ENCODE assay signal across 8 cellular contexts in genomic region chr10:102449321-102450123, GRCh38. TPM values are rescaled to one million over a fixed set of nuclear protein-coding genes. Genes with fewer than 3 reads are reported as not detected.
DNase-seq lines count a peak whose midpoint lies in the region; ATAC-seq and TF ChIP-seq lines count a peak whose summit lies in the region.

No MANE protein-coding gene starts in this region.

- TF ChIP-seq CTCF in epithelial cell of proximal tubule (conservative IDR thresholded peaks at IDR 0.05; ENCODE audit: low read depth, low read length) = no peak
- TF ChIP-seq CTCF in natural killer cell (IDR thresholded peaks at IDR 0.05) = no peak

- DNase-seq in NOMO-1 treated with DMSO at 0.1 percent for 48 hours (lab: John Stamatoyannopoulos, UW; ENCODE audit: unreplicated experiment) (peak; percentile 71), activated T-cell treated with anti-CD3 and anti-CD28 coated beads for 1 hour (ENCODE audit: low read depth) (peak; percentile 76), epithelial cell of proximal tubule (ENCODE audit: low read depth) (no peak), natural killer cell (peak; percentile 74)
- DNase-seq in stimulated activated naive CD8-positive, alpha-beta T cell treated with anti-CD3 and anti-CD28 coated beads, Interleukin-15, Interleukin-2, amounts not matched to agents 100 U/mL and 50 U/mL, for 24 hours = peak; percentile 86

- H3K27me3 Mint-ChIP-seq in natural killer cell (ENCODE audit: low read depth in 2 of 2) = no peaks in the 10 kb centered on the region

- peaks cover 29% of the 10 kb centered on the region for H3K4me1 ChIP-seq in ACC112 (ENCODE audit: control insufficient read depth, insufficient read depth, low read length, unreplicated experiment)

- H3K27ac ChIP-seq in ACC112 (ENCODE audit: low read depth, low read length) = no peak overlapping the region

- peak; percentile 33 for ATAC-seq in HG03571 (IDR thresholded peaks at IDR 0.05; ENCODE audit: unreplicated experiment)
- ATAC-seq in natural killer cell = peak; percentile 70 to 75 (median 73)
- peak; percentile 51 for ATAC-seq in stimulated activated naive CD8-positive, alpha-beta T cell treated with anti-CD3 and anti-CD28 coated beads, Interleukin-15, Interleukin-2, amounts not matched to agents 100 U/mL and 50 U/mL, for 24 hours

- H3K27me3 ChIP-seq in ACC112 (ENCODE audit: insufficient read depth, low read length) = no peaks in the 10 kb centered on the region

- peak overlapping the region; percentile 99 for H3K4me3 ChIP-seq in ACC112 (ENCODE audit: low read depth, low read length)
- peak overlapping the region; percentile 95 for H3K4me3 ChIP-seq in epithelial cell of proximal tubule (ENCODE audit: low read depth, low read length)

- H3K36me3 Mint-ChIP-seq in natural killer cell = no peaks in the 10 kb centered on the region

- H2AFZ ChIP-seq in ACC112 (ENCODE audit: low read length, unreplicated experiment) = peak overlapping the region; percentile 93

- peaks cover 2% of the 10 kb centered on the region for H3K79me2 ChIP-seq in ACC112 (ENCODE audit: control insufficient read depth, insufficient read depth, low read length, unreplicated experiment)

- peaks cover 20 to 23% of the 10 kb centered on the region in 2 donors for H3K4me1 Mint-ChIP-seq in natural killer cell

- in situ Hi-C loops in GM18951 (cut with MboI; ENCODE audit: low sequenced_read_pairs, unreplicated experiment) = no loop called here

- H3K4me3 Mint-ChIP-seq in natural killer cell = peak overlapping the region; percentile 95

- no peaks in the 10 kb centered on the region for H3K9me3 Mint-ChIP-seq in natural killer cell

- H3K36me3 ChIP-seq in ACC112 (ENCODE audit: insufficient read depth, low read length) = no peaks in the 10 kb centered on the region

- intact Hi-C loops in natural killer cell (cut with micrococcal nuclease) = loop anchor here (1.0 kb wide), 3 partner anchors 12 to 297 kb away; partner anchors contain the start of genes CUEDC2 and NOLC1

- TF ChIP-seq POLR2A in GM18951 (IDR thresholded peaks at IDR 0.05; ENCODE audit: extremely low read depth, insufficient read depth, insufficient read length) = peak; percentile 8

- peak overlapping the region; percentile 88 to 90 for H3K27ac Mint-ChIP-seq in natural killer cell

RNA-seq across cellular contexts. Expression of gene C10orf95, which starts 1.8 kb away (rescaled TPM):
- total RNA-seq in epithelial cell of proximal tubule = 2.2 and 10.3 TPM in 2 replicates
- under 1 TPM; 0.25 to 0.41 (median 0.35) TPM for total RNA-seq in natural killer cell

RNA-seq across cellular contexts. Expression of gene CUEDC2, which starts 17.1 kb away (rescaled TPM):
- 77.8 and 98.5 TPM in 2 replicates for total RNA-seq in epithelial cell of proximal tubule
- total RNA-seq in natural killer cell = 10 to 100 TPM; 35.0 to 43.0 (median 37.7) TPM

RNA-seq across cellular contexts. Expression of gene FBXL15, which starts 28.9 kb away (rescaled TPM):
- total RNA-seq in epithelial cell of proximal tubule = 23.8 and 34.6 TPM in 2 replicates
- total RNA-seq in natural killer cell = 10 to 100 TPM; 15.2 to 17.4 (median 15.5) TPM

RNA-seq across cellular contexts. Expression of gene PSD, which starts 30.9 kb away (rescaled TPM):
- 0.43 and 0.52 TPM in 2 replicates for total RNA-seq in epithelial cell of proximal tubule
- 1 to 10 TPM; 1.9 to 2.4 (median 2.1) TPM for total RNA-seq in natural killer cell

RNA-seq across cellular contexts. Expression of gene ACTR1A, which starts 53.0 kb away (rescaled TPM):
- 129 and 136 TPM in 2 replicates for total RNA-seq in epithelial cell of proximal tubule
- 100 to 1,000 TPM; 101 to 129 (median 110) TPM for total RNA-seq in natural killer cell
